23 cellular contexts compared by ENCODE assay signal in genomic region chr1:34415140-34415539, GRCh38.
"Had no signal": no experiment of that assay in that cellular context is flagged by ENCODE, and none has a peak within 500 bp of the region (broad histone marks: within the 10 kb centered on the region; RNA-seq: fewer than 3 reads in every experiment).

No MANE protein-coding gene starts in this region.

- H3K4me1 Mint-ChIP-seq: activated B cell treated with CpG ODN at 0.5 μM for 24 hours; activated CD4-positive, alpha-beta T cell treated with anti-CD3 and anti-CD28 coated beads, Interleukin-2, amount 10 ng/mL, durations not matched to agents 24 days and 14 days; activated CD8-positive, alpha-beta memory T cell treated with anti-CD3 and anti-CD28 coated beads, Interleukin-2, amount 10 ng/mL, durations not matched to agents 7 days and 5 days; activated naive CD8-positive, alpha-beta T cell treated with anti-CD3 and anti-CD28 coated beads, Interleukin-2, amount 50 U/mL, for 24 hours; T-helper 17 cell had no signal

- H3K36me3 Mint-ChIP-seq: activated CD8-positive, alpha-beta memory T cell treated with anti-CD3 and anti-CD28 coated beads, Interleukin-2, amount 10 ng/mL, durations not matched to agents 7 days and 5 days; activated naive CD4-positive, alpha-beta T cell treated with anti-CD3 and anti-CD28 coated beads, Interleukin-2, amount 50 U/mL, for 72 hours had no signal

- ATAC-seq: activated CD8-positive, alpha-beta memory T cell treated with anti-CD3 and anti-CD28 coated beads, Interleukin-2, amount 10 ng/mL, durations not matched to agents 7 days and 5 days; activated naive CD4-positive, alpha-beta T cell treated with anti-CD3 and anti-CD28 coated beads, Interleukin-2, amount 50 U/mL, for 72 hours; activated naive CD8-positive, alpha-beta T cell treated with anti-CD3 and anti-CD28 coated beads, Interleukin-2, amount 50 U/mL, for 24 hours; body of pancreas; T-helper 17 cell had no signal

- H3K4me3 Mint-ChIP-seq: activated B cell treated with CpG ODN at 0.5 μM for 24 hours; activated CD4-positive, alpha-beta T cell treated with anti-CD3 and anti-CD28 coated beads, Interleukin-2, amount 10 ng/mL, durations not matched to agents 24 days and 14 days; activated CD8-positive, alpha-beta memory T cell treated with anti-CD3 and anti-CD28 coated beads, Interleukin-2, amount 10 ng/mL, durations not matched to agents 7 days and 5 days; activated naive CD8-positive, alpha-beta T cell treated with anti-CD3 and anti-CD28 coated beads, Interleukin-2, amount 50 U/mL, for 24 hours; activated T-cell treated with anti-CD3 and anti-CD28 coated beads, Interleukin-2, amount 50 U/mL, for 24 hours; activated T-helper 1 cell treated with anti-CD3 and anti-CD28 coated beads, Interleukin-12 subunit alpha, Interleukin-12 subunit beta, Interleukin-2, Interleukin-4 antibody, amounts not matched to agents 30 ng/mL and 10 ng/mL and 1 ng/mL, durations not matched to agents 14 hours and 24 hours and 36 hours; T-helper 17 cell had no signal

- DNase-seq: activated B cell treated with CpG ODN at 0.5 μM for 24 hours; activated CD4-positive, alpha-beta T cell treated with anti-CD3 and anti-CD28 coated beads for 1 hour; activated CD4-positive, alpha-beta T cell treated with anti-CD3 and anti-CD28 coated beads, Interleukin-2, amount 10 ng/mL, durations not matched to agents 24 days and 14 days; activated CD4-positive, alpha-beta T cell treated with anti-CD3 and anti-CD28 coated beads, Interleukin-2, amount 50 U/mL, for 48 hours; activated CD8-positive, alpha-beta memory T cell treated with anti-CD3 and anti-CD28 coated beads, Interleukin-2, amount 10 ng/mL, durations not matched to agents 7 days and 5 days; activated effector memory CD4-positive, alpha-beta T cell treated with anti-CD3 and anti-CD28 coated beads, Interleukin-2, amount 50 U/mL, for 16 hours; activated naive CD4-positive, alpha-beta T cell treated with Interleukin-2 at 50 U/mL for 16 hours; activated naive CD8-positive, alpha-beta T cell treated with anti-CD3 and anti-CD28 coated beads, Interleukin-2, amount 50 U/mL, for 24 hours; activated T-cell treated with anti-CD3 and anti-CD28 coated beads, Interleukin-2, amount 50 U/mL, for 24 hours; amniotic stem cell; body of pancreas; central memory CD4-positive, alpha-beta T cell; NCI-H1092; NCI-H1417; NCI-H1694 treated with DMSO at 0.1 percent for 48 hours; NCI-H446 treated with DMSO at 0.1 percent for 48 hours; NCI-H526 treated with DMSO at 0.1 percent for 48 hours; NCI-H82; SIG-M5; T-helper 17 cell; T-helper 9 cell had no signal

- H3K27ac Mint-ChIP-seq: activated B cell treated with CpG ODN at 0.5 μM for 24 hours; activated CD4-positive, alpha-beta T cell treated with anti-CD3 and anti-CD28 coated beads, Interleukin-2, amount 10 ng/mL, durations not matched to agents 24 days and 14 days; activated CD8-positive, alpha-beta memory T cell treated with anti-CD3 and anti-CD28 coated beads, Interleukin-2, amount 10 ng/mL, durations not matched to agents 7 days and 5 days; activated naive CD4-positive, alpha-beta T cell treated with anti-CD3 and anti-CD28 coated beads, Interleukin-2, amount 50 U/mL, for 72 hours; activated naive CD8-positive, alpha-beta T cell treated with anti-CD3 and anti-CD28 coated beads, Interleukin-2, amount 50 U/mL, for 24 hours; activated T-cell treated with anti-CD3 and anti-CD28 coated beads, Interleukin-2, amount 50 U/mL, for 24 hours; activated T-helper 1 cell treated with anti-CD3 and anti-CD28 coated beads, Interleukin-12 subunit alpha, Interleukin-12 subunit beta, Interleukin-2, Interleukin-4 antibody, amounts not matched to agents 30 ng/mL and 10 ng/mL and 1 ng/mL, durations not matched to agents 14 hours and 24 hours and 36 hours; T-helper 17 cell had no signal

- H3K9me3 Mint-ChIP-seq: activated B cell treated with CpG ODN at 0.5 μM for 24 hours; activated CD4-positive, alpha-beta T cell treated with anti-CD3 and anti-CD28 coated beads, Interleukin-2, amount 10 ng/mL, durations not matched to agents 24 days and 14 days; activated naive CD4-positive, alpha-beta T cell treated with anti-CD3 and anti-CD28 coated beads, Interleukin-2, amount 50 U/mL, for 72 hours; activated naive CD8-positive, alpha-beta T cell treated with anti-CD3 and anti-CD28 coated beads, Interleukin-2, amount 50 U/mL, for 24 hours; activated T-cell treated with anti-CD3 and anti-CD28 coated beads, Interleukin-2, amount 50 U/mL, for 24 hours; activated T-helper 1 cell treated with anti-CD3 and anti-CD28 coated beads, Interleukin-12 subunit alpha, Interleukin-12 subunit beta, Interleukin-2, Interleukin-4 antibody, amounts not matched to agents 30 ng/mL and 10 ng/mL and 1 ng/mL, durations not matched to agents 14 hours and 24 hours and 36 hours had no signal
